Comparison of ENCODE assay signal across 13 cellular contexts in the genomic region with DNA sequence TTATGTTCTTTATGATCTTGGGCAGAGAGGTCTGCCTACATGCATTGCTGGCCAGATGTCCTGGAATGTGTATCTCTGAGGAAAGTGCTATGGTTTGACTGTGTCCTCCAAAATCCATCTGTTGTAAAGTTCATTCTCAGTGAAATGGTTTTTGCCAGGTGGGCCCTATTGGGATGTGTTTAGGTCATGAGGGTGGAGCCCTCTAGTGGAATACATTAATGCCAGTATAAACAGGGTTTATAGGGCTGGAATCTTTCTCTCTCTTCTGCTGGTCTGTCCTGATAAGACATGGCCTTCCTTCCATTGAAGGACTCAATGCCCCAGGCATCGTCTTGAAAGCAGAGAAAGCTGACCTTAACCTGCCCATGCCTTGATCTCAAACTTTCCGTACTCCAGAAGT.
DNase-seq lines count a peak whose midpoint lies in the region; ATAC-seq and TF ChIP-seq lines count a peak whose summit lies in the region.
"Had no signal": no experiment of that assay in that cellular context is flagged by ENCODE, and none has a peak within 500 bp of the region (broad histone marks: within the 10 kb centered on the region; RNA-seq: fewer than 3 reads in every experiment).

No MANE protein-coding gene starts in this region.

- intact Hi-C loops in heart right ventricle (cut with DNase I) (no loop called here), cardiac septum (cut with DNase I) (no loop called here), uterus (cut with DNase I; ENCODE audit: low total_unique reads) (no loop called here)

- no peaks in the 10 kb centered on the region for H3K36me3 ChIP-seq in heart right ventricle
- no peaks in the 10 kb centered on the region for H3K36me3 ChIP-seq in uterus
- H3K36me3 ChIP-seq: SJCRH30 had no signal

- no peaks in the 10 kb centered on the region for H3K27me3 Mint-ChIP-seq in endothelial cell (ENCODE audit: unreplicated experiment)

- no peaks in the 10 kb centered on the region for H3K4me1 ChIP-seq in heart right ventricle
- H3K4me1 ChIP-seq in uterus, result no peaks in the 10 kb centered on the region
- H3K4me1 ChIP-seq: SJCRH30 had no signal

- no peak overlapping the region for H3K27ac ChIP-seq in heart right ventricle
- no peak overlapping the region for H3K27ac ChIP-seq in uterus
- H3K27ac ChIP-seq: epithelial cell of prostate, SJCRH30 had no signal

- H3K4me1 Mint-ChIP-seq in endothelial cell (ENCODE audit: unreplicated experiment), result no peaks in the 10 kb centered on the region

- no peak overlapping the region for H3K4me3 ChIP-seq in heart right ventricle
- no peak overlapping the region for H3K4me3 ChIP-seq in NB4 (ENCODE audit: low read depth, low read length)
- H3K4me3 ChIP-seq in uterus, result no peak overlapping the region
- H3K4me3 ChIP-seq: SJCRH30 had no signal

- peak in 7 of 9 donors; percentile 17 to 42 (median 25) for TF ChIP-seq CTCF in heart right ventricle (IDR thresholded peaks at IDR 0.05)
- peak; percentile 44 for TF ChIP-seq CTCF in NB4 (IDR thresholded peaks at IDR 0.05; ENCODE audit: low read depth, low read length)
- TF ChIP-seq CTCF in endothelial cell (IDR thresholded peaks at IDR 0.05; ENCODE audit: unreplicated experiment), result peak; percentile 42
- no peak for TF ChIP-seq CTCF in uterus (IDR thresholded peaks at IDR 0.05)

- ATAC-seq in heart right ventricle, result no peak
- no peak for ATAC-seq in GM21737 (IDR thresholded peaks at IDR 0.05; ENCODE audit: unreplicated experiment)
- ATAC-seq in GM21526 (IDR thresholded peaks at IDR 0.05; ENCODE audit: low FRiP score, unreplicated experiment), result no peak
- ATAC-seq: right cardiac atrium had no signal

- DNase-seq in heart right ventricle, result no peak
- DNase-seq in cardiac septum (ENCODE audit: low spot score), result no peak
- DNase-seq in NB4 (ENCODE audit: low read depth), result peak; percentile 42
- peak; percentile 15 for DNase-seq in endothelial cell (ENCODE audit: low spot score)
- no peak for DNase-seq in AG20443 (ENCODE audit: low spot score)
- DNase-seq in uterus, result no peak
- DNase-seq: amniotic stem cell, NCI-H1694 treated with DMSO at 0.1 percent for 48 hours, right cardiac atrium had no signal

- H3K9me3 Mint-ChIP-seq in endothelial cell (ENCODE audit: unreplicated experiment), result no peaks in the 10 kb centered on the region

- H3K36me3 Mint-ChIP-seq in endothelial cell (ENCODE audit: low read depth, unreplicated experiment), result no peaks in the 10 kb centered on the region

- no peak overlapping the region for H3K27ac Mint-ChIP-seq in endothelial cell (ENCODE audit: unreplicated experiment)

- H3K9me3 ChIP-seq in heart right ventricle (no peaks in the 10 kb centered on the region), uterus (no peaks in the 10 kb centered on the region)
- H3K9me3 ChIP-seq: SJCRH30 had no signal

- TF ChIP-seq POLR2A in NB4 (IDR thresholded peaks at IDR 0.05; ENCODE audit: extremely low read depth, insufficient read length) (no peak), uterus (IDR thresholded peaks at IDR 0.05) (no peak)

- 67 to 71% methylated on average over 2 of the region's 2 CpGs for WGBS in heart right ventricle, 2 donors

- H3K4me3 Mint-ChIP-seq in endothelial cell (ENCODE audit: unreplicated experiment), result no peak overlapping the region

- H3K27me3 ChIP-seq in heart right ventricle, result peaks cover 0 to 30% (median 20%) of the 10 kb centered on the region in 7 donors
- H3K27me3 ChIP-seq in uterus, result no peaks in the 10 kb centered on the region
- H3K27me3 ChIP-seq: SJCRH30 had no signal

Comparison
In these comparisons a context has a peak if more than half of its experiments do, and no peak if none do; other contexts are left out.
1. DNase-seq: peak in NB4 (single experiment) and endothelial cell (single experiment); none in heart right ventricle (0 of 2), cardiac septum (single experiment), AG20443 (single experiment) and uterus (0 of 2).
2. CTCF ChIP-seq: peak in heart right ventricle (7 of 9), NB4 (single experiment) and endothelial cell (single experiment); none in uterus (0 of 4).